Comparison of ENCODE assay signal across 11 cellular contexts in the genomic region with DNA sequence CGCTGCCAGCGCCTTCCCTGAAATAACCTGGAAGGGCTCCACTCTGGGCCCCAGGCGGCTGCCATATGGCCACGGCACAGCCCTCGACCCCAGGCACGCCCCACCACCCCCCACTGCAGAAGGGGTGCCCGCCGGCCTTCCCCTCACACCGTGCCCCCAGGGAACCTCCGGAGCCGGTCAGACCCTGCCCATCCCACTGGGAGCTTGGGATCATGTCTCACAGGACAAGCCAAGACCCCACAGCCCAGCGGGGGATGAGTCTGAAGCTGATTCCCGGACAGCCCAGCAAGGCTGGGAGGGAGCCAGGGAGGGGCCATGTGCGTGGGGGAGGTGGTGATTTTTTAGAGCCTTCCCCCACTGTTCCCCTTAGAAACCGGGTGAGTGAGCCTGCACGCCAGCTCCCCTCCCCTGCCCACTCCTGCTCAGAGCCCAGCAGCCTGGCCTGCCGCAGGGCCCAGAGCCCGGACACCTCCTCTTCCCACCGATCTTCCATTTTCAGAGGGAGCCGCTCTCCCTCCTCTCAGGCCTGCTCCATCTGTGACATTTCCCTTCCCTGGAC. TPM values are rescaled to one million over a fixed set of nuclear protein-coding genes. Genes with fewer than 3 reads are reported as not detected.
DNase-seq lines count a peak whose midpoint lies in the region; ATAC-seq and TF ChIP-seq lines count a peak whose summit lies in the region.
"Had no signal": no experiment of that assay in that cellular context is flagged by ENCODE, and none has a peak within 500 bp of the region (broad histone marks: within the 10 kb centered on the region; RNA-seq: fewer than 3 reads in every experiment).

No MANE protein-coding gene starts in this region.

- H3K4me1 Mint-ChIP-seq in activated naive CD8-positive, alpha-beta T cell (ENCODE audit: low read depth) = peaks cover 16% of the 10 kb centered on the region
- peaks cover 5% of the 10 kb centered on the region for H3K4me1 Mint-ChIP-seq in activated naive CD8-positive, alpha-beta T cell treated with anti-CD3 and anti-CD28 coated beads, Interleukin-2, amount 50 U/mL, for 24 hours
- H3K4me1 Mint-ChIP-seq in chondrocyte (ENCODE audit: low read depth) = peaks cover 21% of the 10 kb centered on the region
- peaks cover 46% of the 10 kb centered on the region for H3K4me1 Mint-ChIP-seq in nephron progenitor cell
- H3K4me1 Mint-ChIP-seq in type B pancreatic cell (ENCODE audit: unreplicated experiment) = peaks cover 34% of the 10 kb centered on the region

- peaks cover 21% of the 10 kb centered on the region for H3K27me3 Mint-ChIP-seq in activated naive CD8-positive, alpha-beta T cell
- peaks cover 59% of the 10 kb centered on the region for H3K27me3 Mint-ChIP-seq in activated naive CD8-positive, alpha-beta T cell treated with anti-CD3 and anti-CD28 coated beads, Interleukin-2, amount 50 U/mL, for 24 hours
- peaks cover 46% of the 10 kb centered on the region for H3K27me3 Mint-ChIP-seq in chondrocyte (ENCODE audit: low read depth)
- H3K27me3 Mint-ChIP-seq in nephron progenitor cell (ENCODE audit: low read depth, poor library complexity) = peaks cover 56% of the 10 kb centered on the region
- peaks cover 19% of the 10 kb centered on the region for H3K27me3 Mint-ChIP-seq in type B pancreatic cell

- H3K4me3 Mint-ChIP-seq in activated naive CD8-positive, alpha-beta T cell = peak overlapping the region; percentile 61
- H3K4me3 Mint-ChIP-seq in activated naive CD8-positive, alpha-beta T cell treated with anti-CD3 and anti-CD28 coated beads, Interleukin-2, amount 50 U/mL, for 24 hours = no peak overlapping the region
- H3K4me3 Mint-ChIP-seq in chondrocyte (ENCODE audit: unreplicated experiment) (peak overlapping the region; percentile 76), nephron progenitor cell (peak overlapping the region; percentile 92), type B pancreatic cell (peak overlapping the region; percentile 86)

- H3K36me3 Mint-ChIP-seq in activated naive CD8-positive, alpha-beta T cell = no peaks in the 10 kb centered on the region
- no peaks in the 10 kb centered on the region for H3K36me3 Mint-ChIP-seq in activated naive CD8-positive, alpha-beta T cell treated with anti-CD3 and anti-CD28 coated beads, Interleukin-2, amount 50 U/mL, for 24 hours (ENCODE audit: low read depth)
- no peaks in the 10 kb centered on the region for H3K36me3 Mint-ChIP-seq in chondrocyte (ENCODE audit: low read depth)
- H3K36me3 Mint-ChIP-seq in nephron progenitor cell (ENCODE audit: low read depth) = no peaks in the 10 kb centered on the region
- no peaks in the 10 kb centered on the region for H3K36me3 Mint-ChIP-seq in type B pancreatic cell

- ATAC-seq in activated naive CD8-positive, alpha-beta T cell treated with anti-CD3 and anti-CD28 coated beads, Interleukin-2, amount 50 U/mL, for 24 hours = no peak
- no peak for ATAC-seq in GM19467 (IDR thresholded peaks at IDR 0.05; ENCODE audit: unreplicated experiment)

- TF ChIP-seq CTCF in chondrocyte (IDR thresholded peaks at IDR 0.05) (no peak), nephron progenitor cell (IDR thresholded peaks at IDR 0.05) (no peak), type B pancreatic cell (conservative IDR thresholded peaks at IDR 0.05) (no peak)

- DNase-seq in activated naive CD8-positive, alpha-beta T cell treated with anti-CD3 and anti-CD28 coated beads, Interleukin-2, amount 50 U/mL, for 24 hours = no peak
- DNase-seq in chondrocyte (ENCODE audit: low spot score) = peak; percentile 86
- DNase-seq in nephron progenitor cell = peak; percentile 47
- no peak for DNase-seq in type B pancreatic cell (ENCODE audit: extremely low spot score, unreplicated experiment)
- DNase-seq in NCI-H2196 treated with DMSO at 0.1 percent for 48 hours (lab: John Stamatoyannopoulos, UW; ENCODE audit: unreplicated experiment) = no peak
- no peak for DNase-seq in NK-92 (lab: John Stamatoyannopoulos, UW; ENCODE audit: unreplicated experiment)
- DNase-seq: activated gamma-delta T cell; stimulated activated CD4-positive, alpha-beta T cell treated with anti-CD3 and anti-CD28 coated beads, Interleukin-2, amount 100 ng/mL, for 48 hours had no signal

- H3K9me3 Mint-ChIP-seq in activated naive CD8-positive, alpha-beta T cell (ENCODE audit: low read depth) = no peaks in the 10 kb centered on the region
- no peaks in the 10 kb centered on the region for H3K9me3 Mint-ChIP-seq in activated naive CD8-positive, alpha-beta T cell treated with anti-CD3 and anti-CD28 coated beads, Interleukin-2, amount 50 U/mL, for 24 hours
- no peaks in the 10 kb centered on the region for H3K9me3 Mint-ChIP-seq in chondrocyte (ENCODE audit: low read depth)
- H3K9me3 Mint-ChIP-seq in nephron progenitor cell = no peaks in the 10 kb centered on the region
- H3K9me3 Mint-ChIP-seq in type B pancreatic cell = no peaks in the 10 kb centered on the region

- H3K27ac Mint-ChIP-seq in activated naive CD8-positive, alpha-beta T cell = no peak overlapping the region
- H3K27ac Mint-ChIP-seq in activated naive CD8-positive, alpha-beta T cell treated with anti-CD3 and anti-CD28 coated beads, Interleukin-2, amount 50 U/mL, for 24 hours = no peak overlapping the region
- H3K27ac Mint-ChIP-seq in chondrocyte (ENCODE audit: unreplicated experiment) (no peak overlapping the region), nephron progenitor cell (no peak overlapping the region), type B pancreatic cell (peak overlapping the region; percentile 63)

RNA-seq across cellular contexts. Expression of a gene that starts 1.4 kb away (rescaled TPM):
- total RNA-seq in chondrocyte (0.18 to 0.92 TPM (median 0.30 TPM) in 3 replicates), type B pancreatic cell (ENCODE audit: low replicate concordance) (23.7 and 35.6 TPM in 2 replicates)
- total RNA-seq: endothelial cell of umbilical vein had no signal

Comparison
In these comparisons a context has a peak if more than half of its experiments do, and no peak if none do; other contexts are left out.
1. DNase-seq: peak in chondrocyte (single experiment) and nephron progenitor cell (single experiment); none in activated naive CD8-positive, alpha-beta T cell treated with anti-CD3 and anti-CD28 coated beads, Interleukin-2, amount 50 U/mL, for 24 hours (single experiment), type B pancreatic cell (single experiment), NCI-H2196 treated with DMSO at 0.1 percent for 48 hours (single experiment) and NK-92 (single experiment).
2. RNA of a gene that starts 1.4 kb away (total RNA-seq): 23.7 to 35.6 TPM in type B pancreatic cell; 0.18 to 0.92 TPM in chondrocyte; every median in the first group is over 10 times any median in the second.